Comparison of ENCODE assay signal across 2 cellular contexts in genomic region chr22:17728786-17729185, GRCh38.
TF ChIP-seq lines count a peak whose summit lies in the region.

No MANE protein-coding gene starts in this region.

TF ChIP-seq in HCT116, 20 proteins besides CTCF, POLR2A, EP300 and RAD21:
- TF ChIP-seq FOSL1 (IDR thresholded peaks at IDR 0.05; ENCODE audit: low read depth) (no peak), SRF (IDR thresholded peaks at IDR 0.05; ENCODE audit: low read depth) (no peak), TCF7L2 (IDR thresholded peaks at IDR 0.05; ENCODE audit: borderline replicate concordance, extremely low read depth, insufficient read depth, insufficient read length) (no peak), REST (IDR thresholded peaks at IDR 0.05; ENCODE audit: low read depth) (no peak), EZH2 (IDR thresholded peaks at IDR 0.05) (no peak), CEBPB (IDR thresholded peaks at IDR 0.05; ENCODE audit: low read depth) (no peak), EGR1 (IDR thresholded peaks at IDR 0.05; ENCODE audit: low read depth) (no peak), JUND (IDR thresholded peaks at IDR 0.05) (no peak), ZBTB33 (IDR thresholded peaks at IDR 0.05; ENCODE audit: extremely low read depth, insufficient replicate concordance, low read length) (no peak), EZH2phosphoT487 (IDR thresholded peaks at IDR 0.05; ENCODE audit: borderline replicate concordance) (no peak), ELF1 (IDR thresholded peaks at IDR 0.05; ENCODE audit: borderline replicate concordance, low read depth) (no peak), ATF3 (IDR thresholded peaks at IDR 0.05) (no peak), SIN3A (IDR thresholded peaks at IDR 0.05; ENCODE audit: low read depth) (no peak), YY1 (IDR thresholded peaks at IDR 0.05; ENCODE audit: extremely low read depth, insufficient replicate concordance, low read depth, low read length) (no peak), MAX (IDR thresholded peaks at IDR 0.05) (no peak), SP1 (IDR thresholded peaks at IDR 0.05; ENCODE audit: low read depth) (no peak), POLR2AphosphoS5 (IDR thresholded peaks at IDR 0.05; ENCODE audit: low read depth, low read length) (no peak), CBX3 (IDR thresholded peaks at IDR 0.05; ENCODE audit: low read depth) (no peak)
TF ChIP-seq in HCT116: peak in this region for 0.

TF ChIP-seq in GM12878, 131 proteins besides CTCF, POLR2A, EP300 and RAD21:
- no peak for TF ChIP-seq TCF3 (IDR thresholded peaks at IDR 0.05; ENCODE audit: borderline replicate concordance, insufficient read depth, low read depth, low read length)
- no peak for TF ChIP-seq TAF1 (IDR thresholded peaks at IDR 0.05; ENCODE audit: borderline replicate concordance, low read depth, low read length)
- no peak for TF ChIP-seq BCL3 (IDR thresholded peaks at IDR 0.05; ENCODE audit: borderline replicate concordance, insufficient read depth, low read depth, low read length, poor library complexity, severe bottlenecking)
- no peak for TF ChIP-seq NFXL1 (IDR thresholded peaks at IDR 0.05; ENCODE audit: borderline replicate concordance)
- TF ChIP-seq POU2F2 (IDR thresholded peaks at IDR 0.05; ENCODE audit: borderline replicate concordance, low read depth, low read length): no peak
- TF ChIP-seq IRF5 (IDR thresholded peaks at IDR 0.05; ENCODE audit: borderline replicate concordance): no peak
- no peak for TF ChIP-seq CREM (IDR thresholded peaks at IDR 0.05; ENCODE audit: low read depth)
- no peak for TF ChIP-seq NRF1 (conservative IDR thresholded peaks at IDR 0.05; ENCODE audit: low read depth, low read length)
- no peak for TF ChIP-seq CHD2 (IDR thresholded peaks at IDR 0.05; ENCODE audit: borderline replicate concordance, low read depth, low read length)
- TF ChIP-seq ZNF687 (IDR thresholded peaks at IDR 0.05): no peak
- TF ChIP-seq FOS (IDR thresholded peaks at IDR 0.05; ENCODE audit: borderline replicate concordance, extremely low read depth, insufficient read length): no peak
- no peak for TF ChIP-seq EED (IDR thresholded peaks at IDR 0.05; ENCODE audit: low read depth)
- TF ChIP-seq ZNF24 (IDR thresholded peaks at IDR 0.05): no peak
- no peak for TF ChIP-seq ZNF384 (IDR thresholded peaks at IDR 0.05; ENCODE audit: borderline replicate concordance, low read depth, low read length)
- no peak for TF ChIP-seq TCF12 (IDR thresholded peaks at IDR 0.05; ENCODE audit: low read depth, low read length)
- TF ChIP-seq CHD1 (IDR thresholded peaks at IDR 0.05; ENCODE audit: low read depth, low read length): no peak
- TF ChIP-seq ZSCAN29 (IDR thresholded peaks at IDR 0.05): no peak
- no peak for TF ChIP-seq CUX1 (IDR thresholded peaks at IDR 0.05; ENCODE audit: insufficient replicate concordance, low read depth, low read length)
- TF ChIP-seq NFYA (IDR thresholded peaks at IDR 0.05; ENCODE audit: borderline replicate concordance, low read depth, low read length): no peak
- TF ChIP-seq ZBTB40 (IDR thresholded peaks at IDR 0.05; ENCODE audit: borderline replicate concordance): no peak
TF ChIP-seq in GM12878: peak in this region for 0.
